Comparison of ENCODE assay signal across 25 cellular contexts in the genomic region with DNA sequence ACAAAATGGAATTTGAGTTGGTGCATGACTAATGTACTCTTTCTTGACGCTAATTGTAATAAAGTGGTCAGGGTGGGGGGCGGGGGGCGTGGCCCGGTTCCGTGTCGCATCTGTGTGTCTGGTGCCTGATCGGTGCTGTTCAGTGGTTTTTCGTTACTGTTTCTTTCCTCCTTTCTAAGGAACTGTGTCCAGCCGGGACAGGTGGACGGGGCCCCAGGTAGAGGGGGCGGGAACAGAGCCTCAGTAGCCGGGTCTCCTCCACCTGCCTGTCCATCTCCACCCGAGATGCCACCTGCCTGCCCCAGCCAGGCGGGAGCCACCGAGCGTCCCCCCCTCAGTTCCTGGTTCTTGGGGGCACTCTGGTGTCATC. TPM values are rescaled to one million over a fixed set of nuclear protein-coding genes. Genes with fewer than 3 reads are reported as not detected.
A peak's percentile ranks its signal among the peaks of the same experiment; 100 is the strongest.
DNase-seq lines count a peak whose midpoint lies in the region; ATAC-seq, FAIRE-seq and TF ChIP-seq lines count a peak whose summit lies in the region.
"Had no signal": no experiment of that assay in that cellular context is flagged by ENCODE, and none has a peak within 500 bp of the region (broad histone marks: within the 10 kb centered on the region; RNA-seq: fewer than 3 reads in every experiment).

No MANE protein-coding gene starts in this region.

- no peaks in the 10 kb centered on the region for H3K36me3 ChIP-seq in BLaER1 treated with 17β-estradiol and CSF1 and Interleukin-3, amounts not matched to agents 10 nM and 100 nM
- H3K36me3 ChIP-seq in GM23338 (ENCODE audit: insufficient read depth) (no peaks in the 10 kb centered on the region), endothelial cell of umbilical vein (ENCODE audit: control insufficient read depth in 2 of 2, extremely low read depth in 1 of 2, insufficient read depth in 2 of 2, low read length in 2 of 2) (no peaks in the 10 kb centered on the region)
- H3K36me3 ChIP-seq: BE2C had no signal

- POLR2A ChIA-PET in endothelial cell of umbilical vein (lab: Charles Lee) = no interaction called here

- H3K79me2 ChIP-seq in GM23338 (replicated peaks; ENCODE audit: insufficient read depth) (no peaks in the 10 kb centered on the region), endothelial cell of umbilical vein (ENCODE audit: control insufficient read depth, insufficient read depth, low read length) (no peaks in the 10 kb centered on the region)

- H3K4me3 Mint-ChIP-seq in GM23338 = no peak overlapping the region
- H3K4me3 Mint-ChIP-seq in IgD-negative memory B cell = no peak overlapping the region
- no peak overlapping the region for H3K4me3 Mint-ChIP-seq in activated CD4-positive, alpha-beta T cell treated with anti-CD3 and anti-CD28 coated beads, Interleukin-2, amount 10 ng/mL, durations not matched to agents 24 days and 14 days
- H3K4me3 Mint-ChIP-seq: CD8-positive, alpha-beta T cell had no signal

- CTCF ChIA-PET in endothelial cell of umbilical vein (lab: Charles Lee) = interaction anchor here (0.6 to 2.4 kb wide), 4 partner anchors 10 to 234 kb away, joined by 3 to 14 read pairs (median 4); no protein-coding TSS in a partner anchor

- H3K27me3 Mint-ChIP-seq in GM23338 (ENCODE audit: insufficient read depth, low read depth, poor library complexity) = peaks cover 75% of the 10 kb centered on the region
- H3K27me3 Mint-ChIP-seq in IgD-negative memory B cell = peaks cover 39% of the 10 kb centered on the region
- H3K27me3 Mint-ChIP-seq in activated CD4-positive, alpha-beta T cell treated with anti-CD3 and anti-CD28 coated beads, Interleukin-2, amount 10 ng/mL, durations not matched to agents 24 days and 14 days = peaks cover 37% of the 10 kb centered on the region

- H2AFZ ChIP-seq in GM23338 (no peak overlapping the region), endothelial cell of umbilical vein (ENCODE audit: low read depth, low read length) (no peak overlapping the region)

- intact Hi-C loops in endothelial cell of umbilical vein (cut with micrococcal nuclease) = loop anchor here (5.0 kb wide), 1 partner anchor 33 kb away; a partner anchor contains a TSS
- intact Hi-C loops in activated CD4-positive, alpha-beta T cell treated with anti-CD3 and anti-CD28 coated beads, Interleukin-2, amount 10 ng/mL, durations not matched to agents 24 days and 14 days (cut with micrococcal nuclease) = no loop called here

- no peak for TF ChIP-seq CTCF in GM23338 (conservative IDR thresholded peaks at IDR 0.05; ENCODE audit: low read depth in 2 of 2)
- TF ChIP-seq CTCF in endothelial cell of umbilical vein (IDR thresholded peaks at IDR 0.05; ENCODE audit: extremely low read depth in 1 of 2, insufficient read depth in 1 of 2, low read depth in 1 of 2, low read length in 2 of 2) = no peak

- peak overlapping the region; percentile 28 to 90 (median 66); a peak in 21 of 22 replicates for H3K4me2 ChIP-seq in BLaER1 treated with 17β-estradiol and CSF1 and Interleukin-3, amounts not matched to agents 10 nM and 100 nM
- H3K4me2 ChIP-seq in GM23338 (peak overlapping the region; percentile 68), endothelial cell of umbilical vein (ENCODE audit: insufficient read depth, low read length) (no peak overlapping the region)

- H3K27me3 ChIP-seq in BLaER1 treated with 17β-estradiol and CSF1 and Interleukin-3, amounts not matched to agents 10 nM and 100 nM = peaks cover 78 to 95% (median 89%) of the 10 kb centered on the region in 11 experiments
- H3K27me3 ChIP-seq in GM23338 (ENCODE audit: insufficient read depth) = peaks cover 82% of the 10 kb centered on the region
- H3K27me3 ChIP-seq in endothelial cell of umbilical vein (ENCODE audit: control insufficient read depth in 2 of 2, insufficient read depth in 2 of 2, low read length in 2 of 2) = peaks cover 19 to 34% of the 10 kb centered on the region in 2 experiments

- no peak for TF ChIP-seq POLR2A in endothelial cell of umbilical vein (IDR thresholded peaks at IDR 0.05; ENCODE audit: low read depth, low read length)

- peaks cover 0 to 35% (median 5%) of the 10 kb centered on the region in 11 experiments; a peak in 13 of 22 replicates for H4K20me1 ChIP-seq in BLaER1 treated with 17β-estradiol and CSF1 and Interleukin-3, amounts not matched to agents 10 nM and 100 nM
- H4K20me1 ChIP-seq in GM23338 (replicated peaks; ENCODE audit: insufficient read depth) (no peaks in the 10 kb centered on the region; the same call in 1 of the 2 replicates), endothelial cell of umbilical vein (replicated peaks; ENCODE audit: control insufficient read depth, extremely low read depth, insufficient read depth, low read length) (no peaks in the 10 kb centered on the region)

- H3F3A ChIP-seq in GM23338 (replicated peaks; ENCODE audit: low read depth) = peaks cover 10% of the 10 kb centered on the region

- BruUV-seq in endothelial cell of umbilical vein (replicated peaks; lab: Mats Ljungman, UMichigan) = no TSS peak

- H3K4me1 Mint-ChIP-seq in GM23338 (peaks cover 16% of the 10 kb centered on the region), IgD-negative memory B cell (peaks cover 3 to 8% (median 6%) of the 10 kb centered on the region in 3 donors)
- H3K4me1 Mint-ChIP-seq in activated CD4-positive, alpha-beta T cell treated with anti-CD3 and anti-CD28 coated beads, Interleukin-2, amount 10 ng/mL, durations not matched to agents 24 days and 14 days = no peaks in the 10 kb centered on the region
- H3K4me1 Mint-ChIP-seq: CD14-positive monocyte had no signal

- no peaks in the 10 kb centered on the region for H3K9me2 ChIP-seq in GM23338 (ENCODE audit: insufficient read depth)

- H3K36me3 Mint-ChIP-seq in GM23338 (ENCODE audit: low read depth) (peaks cover 5% of the 10 kb centered on the region; the same call in 1 of the 3 replicates), IgD-negative memory B cell (peaks cover 1% of the 10 kb centered on the region)
- peaks cover 5% of the 10 kb centered on the region for H3K36me3 Mint-ChIP-seq in activated CD4-positive, alpha-beta T cell treated with anti-CD3 and anti-CD28 coated beads, Interleukin-2, amount 10 ng/mL, durations not matched to agents 24 days and 14 days (ENCODE audit: low read depth)
- H3K36me3 Mint-ChIP-seq: CD8-positive, alpha-beta T cell had no signal

- no peak overlapping the region for H3K4me3 ChIP-seq in BLaER1 treated with 17β-estradiol and CSF1 and Interleukin-3, amounts not matched to agents 10 nM and 100 nM
- H3K4me3 ChIP-seq in GM23338 (peak overlapping the region; percentile 24; the same call in 1 of the 2 replicates), endothelial cell of umbilical vein (replicated peaks in 1 of 3; ENCODE audit: insufficient read depth in 1 of 3, low read depth in 1 of 3, low read length in 3 of 3) (no peak overlapping the region)
- H3K4me3 ChIP-seq: GM12878 had no signal

- H3K27ac ChIP-seq in BLaER1 treated with 17β-estradiol and CSF1 and Interleukin-3, amounts not matched to agents 10 nM and 100 nM = no peak overlapping the region
- H3K27ac ChIP-seq in GM23338 (ENCODE audit: low read depth) = no peak overlapping the region
- no peak overlapping the region for H3K27ac ChIP-seq in endothelial cell of umbilical vein (ENCODE audit: insufficient read depth, low read depth, low read length)

- H3K9me1 ChIP-seq in endothelial cell of umbilical vein (replicated peaks; ENCODE audit: control insufficient read depth, extremely low read depth, insufficient read depth, low read length) = no peaks in the 10 kb centered on the region

- H3K27ac Mint-ChIP-seq in GM23338 (no peak overlapping the region), IgD-negative memory B cell (peak overlapping the region in 2 of 3 donors; percentile 4 to 18)
- H3K27ac Mint-ChIP-seq in activated CD4-positive, alpha-beta T cell treated with anti-CD3 and anti-CD28 coated beads, Interleukin-2, amount 10 ng/mL, durations not matched to agents 24 days and 14 days = no peak overlapping the region
- H3K27ac Mint-ChIP-seq: CD14-positive monocyte; CD8-positive, alpha-beta T cell; H9 had no signal

- H3K9ac ChIP-seq in BLaER1 treated with 17β-estradiol and CSF1 and Interleukin-3, amounts not matched to agents 10 nM and 100 nM = no peak overlapping the region
- no peak overlapping the region for H3K9ac ChIP-seq in endothelial cell of umbilical vein (replicated peaks; ENCODE audit: extremely low read depth, insufficient read depth, low read length)

- FAIRE-seq in endothelial cell of umbilical vein (lab: Jason Lieb, UNC) = no peak
- FAIRE-seq: A204.1, GM12878, HTR-8/SVneo had no signal

- no peak for ATAC-seq in GM23338
- no peak for ATAC-seq in GM21423 (IDR thresholded peaks at IDR 0.05; ENCODE audit: unreplicated experiment)
- ATAC-seq in HG03469 (IDR thresholded peaks at IDR 0.05; ENCODE audit: unreplicated experiment) = no peak
- ATAC-seq: CD8-positive, alpha-beta T cell; GM12878 had no signal

- H3K9me3 ChIP-seq in BLaER1 treated with 17β-estradiol and CSF1 and Interleukin-3, amounts not matched to agents 10 nM and 100 nM (replicated peaks in 1 of 11) = peaks cover 14 to 24% (median 19%) of the 10 kb centered on the region in 11 experiments
- H3K9me3 ChIP-seq in endothelial cell of umbilical vein (replicated peaks; ENCODE audit: control insufficient read depth, insufficient read depth, low read length) = no peaks in the 10 kb centered on the region

- dilution Hi-C loops in endothelial cell of umbilical vein (cut with MboI; ENCODE audit: extremely low pct_ligation_motif_present, low sequenced_read_pairs) = no loop called here

- peaks cover 32% of the 10 kb centered on the region for H3K9me3 Mint-ChIP-seq in GM23338
- peaks cover 0 to 14% (median 2%) of the 10 kb centered on the region in 3 donors for H3K9me3 Mint-ChIP-seq in IgD-negative memory B cell
- no peaks in the 10 kb centered on the region for H3K9me3 Mint-ChIP-seq in activated CD4-positive, alpha-beta T cell treated with anti-CD3 and anti-CD28 coated beads, Interleukin-2, amount 10 ng/mL, durations not matched to agents 24 days and 14 days
- H3K9me3 Mint-ChIP-seq: CD8-positive, alpha-beta T cell had no signal

- DNase-seq in GM23338 (ENCODE audit: low spot score) (no peak), endothelial cell of umbilical vein (ENCODE audit: low read depth, low spot score) (no peak)
- no peak for DNase-seq in activated CD4-positive, alpha-beta T cell treated with anti-CD3 and anti-CD28 coated beads, Interleukin-2, amount 10 ng/mL, durations not matched to agents 24 days and 14 days
- no peak for DNase-seq in activated CD4-positive, alpha-beta T cell treated with anti-CD3 and anti-CD28 coated beads, Interleukin-2, amount 50 U/mL, for 4 hours
- DNase-seq: ACHN; BE2C; CD8-positive, alpha-beta T cell; DMS 273 treated with DMSO at 0.1 percent for 48 hours; DMS53; DND-41; EL; GOT3; H9; IMR-90; Kasumi-1; KG1 had no signal

- H3K4me1 ChIP-seq in BLaER1 treated with 17β-estradiol and CSF1 and Interleukin-3, amounts not matched to agents 10 nM and 100 nM = peaks cover 12 to 61% (median 43%) of the 10 kb centered on the region in 10 experiments
- H3K4me1 ChIP-seq in GM23338 (ENCODE audit: insufficient read depth) (peaks cover 14% of the 10 kb centered on the region), endothelial cell of umbilical vein (ENCODE audit: control insufficient read depth, extremely low read depth, insufficient read depth, low read length) (no peaks in the 10 kb centered on the region)
- H3K4me1 ChIP-seq: BE2C had no signal

RNA-seq across cellular contexts. Expression of a gene that starts 26.3 kb away (rescaled TPM):
- total RNA-seq in GM23338 (2014; rRNA removed; shearing (Covaris generic)) = not detected in 2 replicates
- polyA plus RNA-seq in GM23338 (2016; fragmentation: Nextera tagmentation; extraction: Ambion mirVana) (not detected in 2 replicates), IgD-negative memory B cell (not detected), endothelial cell of umbilical vein (not detected in 2 replicates)
- total RNA-seq in endothelial cell of umbilical vein = not detected in 2 replicates
- not detected in 2 replicates for polyA plus RNA-seq in endothelial cell of umbilical vein (2011; cell fraction: cytosol; rRNA removed)
- polyA plus RNA-seq in endothelial cell of umbilical vein (2011; cell fraction: nucleus; rRNA removed) = not detected in 2 replicates
- not detected in 2 replicates for polyA plus RNA-seq in endothelial cell of umbilical vein (2012)
- not detected in 2 replicates for polyA minus RNA-seq in endothelial cell of umbilical vein
- polyA minus RNA-seq in endothelial cell of umbilical vein (2011; cell fraction: cytosol; rRNA and poly(A)+ RNA removed) = not detected
- not detected in 2 replicates for polyA minus RNA-seq in endothelial cell of umbilical vein (2011; cell fraction: nucleus; rRNA and poly(A)+ RNA removed)
- not detected in 2 replicates for total RNA-seq in activated CD4-positive, alpha-beta T cell treated with anti-CD3 and anti-CD28 coated beads, Interleukin-2, amount 10 ng/mL, durations not matched to agents 24 days and 14 days
- total RNA-seq: CD8-positive, alpha-beta T cell; G401; GM12878; IMR-90 had no signal
- polyA plus RNA-seq: CD14-positive monocyte, GM12878, IMR-90 had no signal

RNA-seq across cellular contexts. Expression of a gene that starts 32.5 kb away (rescaled TPM):
- 2.8 and 6.0 TPM in 2 replicates for total RNA-seq in GM23338 (2014; rRNA removed; shearing (Covaris generic))
- polyA plus RNA-seq in GM23338 (2016; fragmentation: Nextera tagmentation; extraction: Ambion mirVana) = 1.7 and 2.1 TPM in 2 replicates
- 1.2 TPM for polyA plus RNA-seq in IgD-negative memory B cell
- 5.1 and 7.3 TPM in 2 replicates for total RNA-seq in endothelial cell of umbilical vein
- 1.1 and 1.4 TPM in 2 replicates for polyA plus RNA-seq in endothelial cell of umbilical vein
- polyA plus RNA-seq in endothelial cell of umbilical vein (2011; cell fraction: cytosol; rRNA removed) = 0.97 and 1.1 TPM in 2 replicates
- polyA plus RNA-seq in endothelial cell of umbilical vein (2011; cell fraction: nucleus; rRNA removed) = 3.6 and 4.2 TPM in 2 replicates
- 0.91 and 1.3 TPM in 2 replicates for polyA plus RNA-seq in endothelial cell of umbilical vein (2012)
- polyA minus RNA-seq in endothelial cell of umbilical vein = 1.9 and 2.6 TPM in 2 replicates
- polyA minus RNA-seq in endothelial cell of umbilical vein (2011; cell fraction: cytosol; rRNA and poly(A)+ RNA removed) = 6.5 TPM
- polyA minus RNA-seq in endothelial cell of umbilical vein (2011; cell fraction: nucleus; rRNA and poly(A)+ RNA removed) = 0.63 and 0.72 TPM in 2 replicates
- 3.6 and 4.2 TPM in 2 replicates for total RNA-seq in activated CD4-positive, alpha-beta T cell treated with anti-CD3 and anti-CD28 coated beads, Interleukin-2, amount 10 ng/mL, durations not matched to agents 24 days and 14 days

Comparison
In these comparisons a context has a peak if more than half of its experiments do, and no peak if none do; other contexts are left out.
1. H3K27ac Mint-ChIP-seq: peak in IgD-negative memory B cell (2 of 3); none in GM23338 (single experiment) and activated CD4-positive, alpha-beta T cell treated with anti-CD3 and anti-CD28 coated beads, Interleukin-2, amount 10 ng/mL, durations not matched to agents 24 days and 14 days (single experiment).